Comparison of ENCODE assay signal across 16 cellular contexts in genomic region chr15:99125061-99125990, GRCh38. TPM values are rescaled to one million over a fixed set of nuclear protein-coding genes. Genes with fewer than 3 reads are reported as not detected.
DNase-seq lines count a peak whose midpoint lies in the region; ATAC-seq and TF ChIP-seq lines count a peak whose summit lies in the region.
"Had no signal": no experiment of that assay in that cellular context is flagged by ENCODE, and none has a peak within 500 bp of the region (broad histone marks: within the 10 kb centered on the region; RNA-seq: fewer than 3 reads in every experiment).

No MANE protein-coding gene starts in this region.

- H3K27ac Mint-ChIP-seq in HFFc6 = peak overlapping the region; percentile 25; the same call in 1 of the 2 replicates
- H3K27ac Mint-ChIP-seq: nephron progenitor cell had no signal

- H3K4me3 Mint-ChIP-seq in HFFc6 = no peak overlapping the region

- peak overlapping the region; percentile 71 to 89 (median 74) for H3K9ac ChIP-seq in skeletal muscle tissue (ENCODE audit: low read depth in 1 of 3, low read length in 3 of 3)

- peak overlapping the region; percentile 54 to 73 (median 70) for H3K4me3 ChIP-seq in skeletal muscle tissue (ENCODE audit: low read length in 3 of 3)
- H3K4me3 ChIP-seq: body of pancreas had no signal

- TF ChIP-seq CTCF in HFFc6 (IDR thresholded peaks at IDR 0.05) = no peak

- no peaks in the 10 kb centered on the region for H3K9me3 Mint-ChIP-seq in HFFc6

- no peaks in the 10 kb centered on the region for H3K9me3 ChIP-seq in skeletal muscle tissue (ENCODE audit: control insufficient read depth in 3 of 3, low read length in 3 of 3)
- H3K9me3 ChIP-seq: body of pancreas had no signal

- H3K27ac ChIP-seq in cingulate gyrus (ENCODE audit: low read depth, low read length) = peak overlapping the region; percentile 91
- peak overlapping the region; percentile 95 for H3K27ac ChIP-seq in skeletal muscle tissue (ENCODE audit: low read depth, low read length)

- peaks cover 3% of the 10 kb centered on the region for H3K27me3 Mint-ChIP-seq in HFFc6 (ENCODE audit: insufficient read depth)

- ATAC-seq in HG03565 (IDR thresholded peaks at IDR 0.05; ENCODE audit: unreplicated experiment) = no peak
- ATAC-seq: body of pancreas had no signal

- H3K4me1 ChIP-seq in skeletal muscle tissue (ENCODE audit: control insufficient read depth in 3 of 3, insufficient read depth in 3 of 3, low read length in 3 of 3) = peaks cover 63 to 79% (median 64%) of the 10 kb centered on the region in 3 donors

- no peak for DNase-seq in HFFc6
- peak; percentile 61 for DNase-seq in left kidney (ENCODE audit: low read depth, low spot score)
- DNase-seq in NCI-H1048 (lab: John Stamatoyannopoulos, UW) = no peak
- no peak for DNase-seq in NCI-H2196 (lab: John Stamatoyannopoulos, UW; ENCODE audit: unreplicated experiment)
- no peak for DNase-seq in NCI-H187 (lab: John Stamatoyannopoulos, UW)
- DNase-seq: activated CD4-positive, alpha-beta T cell treated with anti-CD3 and anti-CD28 coated beads, Interleukin-2, amount 50 U/mL, for 4 hours; body of pancreas; GOT3; left cardiac atrium; NCI-H2029; NCI-H69; nephron progenitor cell; small intestine had no signal

- peaks cover 24 to 32% (median 30%) of the 10 kb centered on the region in 3 donors for H3K36me3 ChIP-seq in skeletal muscle tissue (ENCODE audit: control insufficient read depth in 3 of 3, insufficient read depth in 3 of 3, low read length in 3 of 3)

- H3K36me3 Mint-ChIP-seq in HFFc6 (ENCODE audit: low read depth) = peaks cover 21% of the 10 kb centered on the region

- H3K4me1 Mint-ChIP-seq in HFFc6 (ENCODE audit: low read depth) = peaks cover 23% of the 10 kb centered on the region

- no peaks in the 10 kb centered on the region for H3K27me3 ChIP-seq in skeletal muscle tissue (ENCODE audit: control insufficient read depth in 3 of 3, insufficient read depth in 3 of 3, low read length in 3 of 3)
- H3K27me3 ChIP-seq: body of pancreas had no signal

RNA-seq across cellular contexts. Expression of gene SYNM, which starts 20.4 kb away (rescaled TPM):
- total RNA-seq in HFFc6 (2021; fragmentation: NEBNext Ultra II Directional; extraction: Animal tissue kit (Norgen Biotek cat#: 25700)) = 1 to 10 TPM; 4.6 to 7.6 (median 7.4) TPM
- 53.2 TPM for total RNA-seq in skeletal muscle tissue
